In the genomic region with DNA sequence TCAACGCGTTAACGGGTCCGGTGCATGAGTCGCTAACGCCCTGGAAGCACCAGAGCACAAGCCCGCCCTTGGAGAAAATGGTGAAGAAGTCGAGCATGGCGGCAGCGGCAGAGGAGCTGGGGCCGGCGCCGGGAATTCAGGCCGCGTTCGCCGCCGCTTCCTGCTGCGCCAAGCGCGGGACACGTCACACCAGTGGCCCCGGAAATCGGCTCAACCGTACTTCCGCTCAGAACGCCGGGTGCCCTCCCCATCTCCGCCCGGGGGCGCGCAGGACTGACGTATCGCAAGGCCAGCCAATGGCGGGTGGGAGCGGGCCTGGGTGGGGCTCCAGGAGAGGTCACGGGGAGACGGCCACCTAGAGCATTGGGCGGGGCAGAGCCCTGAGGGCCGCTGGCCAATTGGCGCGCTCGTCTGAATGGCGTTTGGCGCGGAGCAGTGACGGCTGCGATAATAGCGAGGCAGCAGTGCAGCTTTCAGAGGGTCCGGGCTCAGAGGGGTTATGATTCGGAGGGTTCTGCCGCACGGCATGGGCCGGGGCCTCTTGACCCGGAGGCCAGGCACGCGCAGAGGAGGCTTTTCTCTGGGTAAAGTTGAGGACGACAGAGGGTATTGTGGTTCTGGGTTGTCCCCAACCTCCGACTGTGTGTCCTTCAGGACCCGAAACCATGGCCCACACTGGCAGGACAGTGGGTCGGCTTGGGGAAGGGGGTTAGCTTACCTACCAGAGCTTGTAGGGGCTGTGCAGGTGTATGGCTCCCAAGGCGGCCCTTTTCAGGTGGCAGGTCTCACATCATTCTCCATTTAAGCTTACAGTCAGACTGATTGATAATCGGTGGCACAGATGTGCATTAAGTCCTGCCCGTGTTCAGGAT, we compare ENCODE assay signal across 8 cellular contexts. TPM values are rescaled to one million over a fixed set of nuclear protein-coding genes. Genes with fewer than 3 reads are reported as not detected.
DNase-seq lines count a peak whose midpoint lies in the region; ATAC-seq, FAIRE-seq and TF ChIP-seq lines count a peak whose summit lies in the region.

A gene (plus strand): TSS at position 447 of the 872 bp plus-strand sequence. CDS start 53 bp downstream, at position 500.
A gene with protein sequence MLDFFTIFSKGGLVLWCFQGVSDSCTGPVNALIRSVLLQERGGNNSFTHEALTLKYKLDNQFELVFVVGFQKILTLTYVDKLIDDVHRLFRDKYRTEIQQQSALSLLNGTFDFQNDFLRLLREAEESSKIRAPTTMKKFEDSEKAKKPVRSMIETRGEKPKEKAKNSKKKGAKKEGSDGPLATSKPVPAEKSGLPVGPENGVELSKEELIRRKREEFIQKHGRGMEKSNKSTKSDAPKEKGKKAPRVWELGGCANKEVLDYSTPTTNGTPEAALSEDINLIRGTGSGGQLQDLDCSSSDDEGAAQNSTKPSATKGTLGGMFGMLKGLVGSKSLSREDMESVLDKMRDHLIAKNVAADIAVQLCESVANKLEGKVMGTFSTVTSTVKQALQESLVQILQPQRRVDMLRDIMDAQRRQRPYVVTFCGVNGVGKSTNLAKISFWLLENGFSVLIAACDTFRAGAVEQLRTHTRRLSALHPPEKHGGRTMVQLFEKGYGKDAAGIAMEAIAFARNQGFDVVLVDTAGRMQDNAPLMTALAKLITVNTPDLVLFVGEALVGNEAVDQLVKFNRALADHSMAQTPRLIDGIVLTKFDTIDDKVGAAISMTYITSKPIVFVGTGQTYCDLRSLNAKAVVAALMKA (minus strand): TSS at position 188 of the 872 bp plus-strand sequence. CDS start 91 bp downstream, at position 97.

- no peaks in the 10 kb centered on the region for H3K27me3 ChIP-seq in keratinocyte (ENCODE audit: control insufficient read depth, extremely low read depth, insufficient read depth, low read length)

- peak within 1 kb of the TSS; percentile 90 for H3K4me2 ChIP-seq in keratinocyte (ENCODE audit: control insufficient read depth, extremely low read depth, insufficient read depth, low read depth, low read length)

- H3K79me2 ChIP-seq in keratinocyte (ENCODE audit: control insufficient read depth, insufficient read depth, low read length): peaks cover 43% of the 10 kb centered on the region

- peaks cover 8% of the 10 kb centered on the region for H3K4me1 ChIP-seq in keratinocyte (ENCODE audit: control insufficient read depth, extremely low read depth, insufficient read depth, low read length)

- no peaks in the 10 kb centered on the region for H4K20me1 ChIP-seq in keratinocyte (ENCODE audit: control insufficient read depth, extremely low read depth, insufficient read depth, low read length)

- H3K9me1 ChIP-seq in keratinocyte (ENCODE audit: control insufficient read depth, extremely low read depth, insufficient read depth, low read length): no peaks in the 10 kb centered on the region

- ATAC-seq in HG03432 (IDR thresholded peaks at IDR 0.05; ENCODE audit: unreplicated experiment): peak; percentile 100

- peak within 1 kb of the TSS; percentile 85 to 91 (median 86) for H3K4me3 ChIP-seq in keratinocyte (ENCODE audit: control insufficient read depth in 2 of 3, extremely low read depth in 1 of 3, insufficient read depth in 2 of 3, low read depth in 1 of 3, low read length in 3 of 3)

- peak; percentile 88 for TF ChIP-seq POLR2A in GM19099 (IDR thresholded peaks at IDR 0.05; ENCODE audit: extremely low read depth, insufficient read length, low read depth)

- peak within 1 kb of the TSS; percentile 95 for H2AFZ ChIP-seq in keratinocyte (ENCODE audit: control insufficient read depth, low read length)

- H3K27ac ChIP-seq in keratinocyte (ENCODE audit: control insufficient read depth, insufficient read depth, low read length): peak within 1 kb of the TSS; percentile 95

- peak; percentile 53 for FAIRE-seq in keratinocyte (lab: Jason Lieb, UNC)

- no peaks in the 10 kb centered on the region for H3K9me3 ChIP-seq in keratinocyte (ENCODE audit: control insufficient read depth, low read depth, low read length)

- DNase-seq in AG20443 (ENCODE audit: low spot score) (peak; percentile 100), NCI-H510A (lab: John Stamatoyannopoulos, UW) (peak; percentile 99), cerebellum (ENCODE audit: low spot score) (peak; percentile 100), keratinocyte (ENCODE audit: low read depth, low spot score) (peak; percentile 87)
- peak; percentile 100 for DNase-seq in activated CD4-positive, alpha-beta T cell treated with anti-CD3 and anti-CD28 coated beads for 1 hour
- DNase-seq in stimulated activated CD4-positive, alpha-beta T cell treated with anti-CD3 and anti-CD28 coated beads, Interleukin-15, amount 100 ng/mL, for 1 hour (ENCODE audit: low read depth in 1 of 2, low spot score in 1 of 2): peak; percentile 99 to 100

- no peak for TF ChIP-seq CTCF in keratinocyte (optimal IDR thresholded peaks at IDR 0.05 in 1 of 3, IDR thresholded peaks at IDR 0.05 in 1 of 3, conservative IDR thresholded peaks at IDR 0.05 in 1 of 3; ENCODE audit: extremely low read depth in 1 of 3, insufficient read depth in 2 of 3, low read length in 3 of 3)

- peak within 1 kb of the TSS; percentile 98 for H3K9ac ChIP-seq in keratinocyte (ENCODE audit: control insufficient read depth, extremely low read depth, insufficient read depth, low read length)

- H3K36me3 ChIP-seq in keratinocyte (ENCODE audit: control insufficient read depth in 2 of 2, extremely low read depth in 1 of 2, insufficient read depth in 2 of 2, low read length in 2 of 2): peaks cover 37 to 44% of the 10 kb centered on the region in 2 experiments

- dilution Hi-C loops in keratinocyte (cut with MboI; ENCODE audit: extremely low pct_ligation_motif_present, low sequenced_read_pairs): no loop called here

RNA-seq across cellular contexts. Expression of the first gene that starts in this region (rescaled TPM):
- 22.0 TPM for total RNA-seq in cerebellum
- polyA plus RNA-seq in keratinocyte: 16.4 to 23.1 TPM (median 20.8 TPM) in 3 replicates
- polyA plus RNA-seq in keratinocyte (2011; ENCODE audit: low read depth): 2.9 TPM
- 13.8 and 17.1 TPM in 2 replicates for polyA plus RNA-seq in keratinocyte (2011; cell fraction: cytosol; rRNA removed)
- 26.8 and 32.9 TPM in 2 replicates for polyA plus RNA-seq in keratinocyte (2011; cell fraction: nucleus; rRNA removed)
- polyA plus RNA-seq in keratinocyte (2012; ENCODE audit: low replicate concordance): 7.0 and 16.8 TPM in 2 replicates
- polyA minus RNA-seq in keratinocyte: 12.3 to 17.1 TPM (median 16.7 TPM) in 3 replicates
- 11.5 TPM for polyA minus RNA-seq in keratinocyte (2011; cell fraction: cytosol; rRNA and poly(A)+ RNA removed)
- polyA minus RNA-seq in keratinocyte (2011; cell fraction: nucleus; rRNA and poly(A)+ RNA removed): 7.9 and 12.3 TPM in 2 replicates

RNA-seq across cellular contexts. Expression of the second gene that starts in this region (rescaled TPM):
- total RNA-seq in cerebellum: 18.0 TPM
- 50.7 to 96.1 TPM (median 56.0 TPM) in 3 replicates for polyA plus RNA-seq in keratinocyte
- polyA plus RNA-seq in keratinocyte (2011; ENCODE audit: low read depth): 188 TPM
- polyA plus RNA-seq in keratinocyte (2011; cell fraction: cytosol; rRNA removed): 40.5 and 46.1 TPM in 2 replicates
- 157 and 166 TPM in 2 replicates for polyA plus RNA-seq in keratinocyte (2011; cell fraction: nucleus; rRNA removed)
- polyA plus RNA-seq in keratinocyte (2012; ENCODE audit: low replicate concordance): 56.9 and 78.2 TPM in 2 replicates
- polyA minus RNA-seq in keratinocyte: 84.7 to 115 TPM (median 86.0 TPM) in 3 replicates
- 42.2 TPM for polyA minus RNA-seq in keratinocyte (2011; cell fraction: cytosol; rRNA and poly(A)+ RNA removed)
- polyA minus RNA-seq in keratinocyte (2011; cell fraction: nucleus; rRNA and poly(A)+ RNA removed): 83.0 and 115 TPM in 2 replicates

Comparison
In these comparisons a context has a peak if more than half of its experiments do, and no peak if none do; other contexts are left out.
1. Peak in every context shown above with its lines: DNase-seq, ATAC-seq, H3K4me3 ChIP-seq and H3K27ac ChIP-seq.